6 cellular contexts compared by ENCODE assay signal in the genomic region with DNA sequence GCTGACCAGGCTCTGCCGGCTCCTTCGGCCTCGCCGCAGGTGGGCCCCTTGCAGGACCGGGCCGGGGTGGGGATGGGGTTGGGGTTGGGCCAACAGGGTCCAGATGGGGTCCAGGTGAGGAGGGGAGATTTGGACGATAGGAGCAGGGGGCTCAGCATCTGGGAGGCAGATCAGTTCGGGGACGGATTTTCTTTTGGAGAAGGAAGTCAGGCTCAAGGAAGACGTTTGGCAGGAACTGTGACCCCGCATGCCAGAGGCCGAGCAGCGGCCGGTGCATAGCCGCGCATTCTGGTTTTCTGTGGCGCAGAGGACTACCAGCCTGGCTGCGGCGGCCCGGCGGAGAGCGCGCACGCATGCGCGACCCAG. TPM values are rescaled to one million over a fixed set of nuclear protein-coding genes. Genes with fewer than 3 reads are reported as not detected.
DNase-seq lines count a peak whose midpoint lies in the region; ATAC-seq and TF ChIP-seq lines count a peak whose summit lies in the region.

No MANE protein-coding gene starts in this region.

- no peaks in the 10 kb centered on the region for H3K27me3 ChIP-seq in liver (ENCODE audit: control insufficient read depth in 4 of 4, insufficient read depth in 4 of 4, low read length in 3 of 4)

- TF ChIP-seq RAD21 in liver (IDR thresholded peaks at IDR 0.05), result no peak

- H3K36me3 ChIP-seq in liver (ENCODE audit: control insufficient read depth in 4 of 4, insufficient read depth in 3 of 4, low read depth in 1 of 4, low read length in 3 of 4), result peaks cover 6 to 21% (median 21%) of the 10 kb centered on the region in 4 donors

- no peaks in the 10 kb centered on the region for H3K9me3 ChIP-seq in liver (ENCODE audit: control insufficient read depth in 4 of 4, low read length in 3 of 4)

- no peak for ATAC-seq in HG03095 (IDR thresholded peaks at IDR 0.05; ENCODE audit: unreplicated experiment)

- WGBS in liver, result under 1% methylated on average over 26 of the region's 26 CpGs

- peak overlapping the region; percentile 99 to 100 for H3K27ac ChIP-seq in liver (ENCODE audit: low read depth in 1 of 2, low read length in 2 of 2)

- DNase-seq in ELF-1 (ENCODE audit: low read depth, low spot score) (peak; percentile 92), NCI-H446 (lab: John Stamatoyannopoulos, UW) (no peak)
- DNase-seq in stimulated activated CD4-positive, alpha-beta T cell treated with anti-CD3 and anti-CD28 coated beads, Interleukin-4, amount 100 ng/mL, for 4 hours, result no peak

- TF ChIP-seq CTCF in WI38 (IDR thresholded peaks at IDR 0.05; ENCODE audit: low read depth, low read length) (no peak), liver (IDR thresholded peaks at IDR 0.05; ENCODE audit: low read depth, low read length, missing input control) (no peak)

- peak overlapping the region; percentile 96 to 98 for H3K9ac ChIP-seq in liver (ENCODE audit: low read depth in 1 of 2, low read length in 2 of 2)

- H3K4me1 ChIP-seq in liver (ENCODE audit: control insufficient read depth in 4 of 4, insufficient read depth in 4 of 4, low read length in 3 of 4), result peaks cover 0 to 28% (median 14%) of the 10 kb centered on the region in 4 donors

- H3K4me3 ChIP-seq in WI38 (ENCODE audit: low read depth, low read length), result peak overlapping the region; percentile 61
- peak overlapping the region; percentile 45 to 74 (median 73) for H3K4me3 ChIP-seq in liver (ENCODE audit: low read depth in 1 of 3, low read length in 3 of 3)

TF ChIP-seq in liver, 16 proteins besides CTCF, POLR2A, EP300 and RAD21:
- no peak for TF ChIP-seq TAF1 (conservative IDR thresholded peaks at IDR 0.05)
- no peak for TF ChIP-seq SP1 (IDR thresholded peaks at IDR 0.05)
- TF ChIP-seq HNF4A (conservative IDR thresholded peaks at IDR 0.05), result no peak
- TF ChIP-seq FOXA1 (IDR thresholded peaks at IDR 0.05), result no peak
- no peak for TF ChIP-seq RXRA (IDR thresholded peaks at IDR 0.05)
- no peak for TF ChIP-seq ZBTB33 (IDR thresholded peaks at IDR 0.05)
- no peak for TF ChIP-seq GABPA (IDR thresholded peaks at IDR 0.05 in 1 of 2, conservative IDR thresholded peaks at IDR 0.05 in 1 of 2)
- TF ChIP-seq, protein P1, sequence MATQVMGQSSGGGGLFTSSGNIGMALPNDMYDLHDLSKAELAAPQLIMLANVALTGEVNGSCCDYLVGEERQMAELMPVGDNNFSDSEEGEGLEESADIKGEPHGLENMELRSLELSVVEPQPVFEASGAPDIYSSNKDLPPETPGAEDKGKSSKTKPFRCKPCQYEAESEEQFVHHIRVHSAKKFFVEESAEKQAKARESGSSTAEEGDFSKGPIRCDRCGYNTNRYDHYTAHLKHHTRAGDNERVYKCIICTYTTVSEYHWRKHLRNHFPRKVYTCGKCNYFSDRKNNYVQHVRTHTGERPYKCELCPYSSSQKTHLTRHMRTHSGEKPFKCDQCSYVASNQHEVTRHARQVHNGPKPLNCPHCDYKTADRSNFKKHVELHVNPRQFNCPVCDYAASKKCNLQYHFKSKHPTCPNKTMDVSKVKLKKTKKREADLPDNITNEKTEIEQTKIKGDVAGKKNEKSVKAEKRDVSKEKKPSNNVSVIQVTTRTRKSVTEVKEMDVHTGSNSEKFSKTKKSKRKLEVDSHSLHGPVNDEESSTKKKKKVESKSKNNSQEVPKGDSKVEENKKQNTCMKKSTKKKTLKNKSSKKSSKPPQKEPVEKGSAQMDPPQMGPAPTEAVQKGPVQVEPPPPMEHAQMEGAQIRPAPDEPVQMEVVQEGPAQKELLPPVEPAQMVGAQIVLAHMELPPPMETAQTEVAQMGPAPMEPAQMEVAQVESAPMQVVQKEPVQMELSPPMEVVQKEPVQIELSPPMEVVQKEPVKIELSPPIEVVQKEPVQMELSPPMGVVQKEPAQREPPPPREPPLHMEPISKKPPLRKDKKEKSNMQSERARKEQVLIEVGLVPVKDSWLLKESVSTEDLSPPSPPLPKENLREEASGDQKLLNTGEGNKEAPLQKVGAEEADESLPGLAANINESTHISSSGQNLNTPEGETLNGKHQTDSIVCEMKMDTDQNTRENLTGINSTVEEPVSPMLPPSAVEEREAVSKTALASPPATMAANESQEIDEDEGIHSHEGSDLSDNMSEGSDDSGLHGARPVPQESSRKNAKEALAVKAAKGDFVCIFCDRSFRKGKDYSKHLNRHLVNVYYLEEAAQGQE (IDR thresholded peaks at IDR 0.05), result no peak
- TF ChIP-seq FOXA2 (IDR thresholded peaks at IDR 0.05), result no peak

RNA-seq across cellular contexts. Expression of gene ALDOA, which starts 0.8 kb away (rescaled TPM):
- 10 to 100 TPM; 96.8 to 99.3 TPM for total RNA-seq in liver
- 100 to 1,000 TPM; 142 to 251 TPM for polyA plus RNA-seq in liver

RNA-seq across cellular contexts. Expression of gene PPP4C, which starts 11.1 kb away (rescaled TPM):
- total RNA-seq in liver, result 10 to 100 TPM; 49.7 to 68.7 TPM
- 10 to 100 TPM; 56.3 to 79.6 TPM for polyA plus RNA-seq in liver

RNA-seq across cellular contexts. Expression of gene TBX6, which starts 27.0 kb away (rescaled TPM):
- under 1 TPM; 0.09 to 0.25 TPM for total RNA-seq in liver
- polyA plus RNA-seq in liver, result under 1 TPM; 0.10 to 0.26 TPM

RNA-seq across cellular contexts. Expression of gene YPEL3, which starts 31.3 kb away (rescaled TPM):
- total RNA-seq in liver, result 10 to 100 TPM; 10.5 to 42.7 TPM
- polyA plus RNA-seq in liver, result 10 to 100 TPM; 19.7 to 29.2 TPM

RNA-seq across cellular contexts. Expression of gene TLCD3B, which starts 33.7 kb away (rescaled TPM):
- under 1 TPM in 1 of 2 donors, not detected in 1; 0.65 TPM for total RNA-seq in liver
- polyA plus RNA-seq in liver, result under 1 TPM in 1 of 2 donors, not detected in 1; 0.05 TPM
